Comparison of ENCODE assay signal across 8 cellular contexts in genomic region chr15:44819331-44819987, GRCh38.
DNase-seq lines count a peak whose midpoint lies in the region; ATAC-seq, FAIRE-seq and TF ChIP-seq lines count a peak whose summit lies in the region.
"Not testable (repeated sequence)": the region's sequence is repeated elsewhere in the genome, so short reads cannot be mapped to it uniquely, and the experiment has no call there.

No MANE protein-coding gene starts in this region.

- not testable (repeated sequence) for H3K9me3 Mint-ChIP-seq in astrocyte (ENCODE audit: unreplicated experiment)

- H3K4me3 ChIP-seq in MG63; astrocyte (ENCODE audit: insufficient read depth, low read depth, low read length); fibroblast of lung (replicated peaks in 1 of 4; ENCODE audit: control extremely low read depth in 1 of 4, insufficient read depth in 1 of 4, low read depth in 3 of 4, low read length in 4 of 4); left ventricle myocardium inferior; lower lobe of right lung; stomach: not testable (repeated sequence)

- H3K27ac ChIP-seq in astrocyte (ENCODE audit: low read depth, low read length); fibroblast of lung (ENCODE audit: insufficient read depth, low read length); lower lobe of right lung: not testable (repeated sequence)
- H3K27ac ChIP-seq in left ventricle myocardium inferior (replicated peaks) = peak overlapping the region; percentile 52
- H3K27ac ChIP-seq in stomach = peak overlapping the region in 4 of 5 donors; percentile 18 to 65 (median 37)

- not testable (repeated sequence) for TF ChIP-seq CTCF in astrocyte (IDR thresholded peaks at IDR 0.05; ENCODE audit: insufficient read depth, low read depth, low read length); fibroblast of lung (conservative IDR thresholded peaks at IDR 0.05 in 1 of 2, IDR thresholded peaks at IDR 0.05 in 1 of 2; ENCODE audit: low read depth in 1 of 2, low read length in 2 of 2); left ventricle myocardium inferior (IDR thresholded peaks at IDR 0.05; ENCODE audit: borderline replicate concordance); lower lobe of right lung (IDR thresholded peaks at IDR 0.05); stomach (IDR thresholded peaks at IDR 0.05)

- not testable (repeated sequence) for FAIRE-seq in astrocyte (lab: Jason Lieb, UNC)

- H4K20me1 ChIP-seq in astrocyte (ENCODE audit: insufficient read depth, low read length); fibroblast of lung (ENCODE audit: control insufficient read depth, extremely low read depth, insufficient read depth, low read length): not testable (repeated sequence)

- H3K79me2 ChIP-seq in astrocyte (ENCODE audit: insufficient read depth, low read length); fibroblast of lung (ENCODE audit: control insufficient read depth, insufficient read depth, low read length): not testable (repeated sequence)

- peak; percentile 79 to 80 for ATAC-seq in lower lobe of right lung

- not testable (repeated sequence) for H3K9ac ChIP-seq in astrocyte (ENCODE audit: low read length); fibroblast of lung (ENCODE audit: insufficient read depth, low read length)

- WGBS in stomach, 5 donors = 59 to 63% (median 61%) methylated on average over 6 to 9 of the region's 9 CpGs

- H3K36me3 ChIP-seq in MG63; astrocyte (ENCODE audit: insufficient read depth, low read length); fibroblast of lung (ENCODE audit: control insufficient read depth, insufficient read depth, low read length); left ventricle myocardium inferior; lower lobe of right lung; stomach: not testable (repeated sequence)

- H3K9me3 ChIP-seq in MG63; astrocyte (ENCODE audit: insufficient read depth, low read depth, low read length); fibroblast of lung (ENCODE audit: control insufficient read depth, insufficient read depth, low read depth, low read length); left ventricle myocardium inferior (replicated peaks); lower lobe of right lung; stomach: not testable (repeated sequence)

- not testable (repeated sequence) for H3K36me3 Mint-ChIP-seq in astrocyte (ENCODE audit: low read depth, unreplicated experiment)

- not testable (repeated sequence) for TF ChIP-seq EP300 in stomach (IDR thresholded peaks at IDR 0.05)

- not testable (repeated sequence) for H2AFZ ChIP-seq in astrocyte (ENCODE audit: low read depth, low read length); fibroblast of lung (ENCODE audit: low read length)

- not testable (repeated sequence) for H3K4me2 ChIP-seq in astrocyte (ENCODE audit: low read length); fibroblast of lung (ENCODE audit: extremely low read depth, insufficient read depth, low read length)

- TF ChIP-seq POLR2A in stomach (IDR thresholded peaks at IDR 0.05) = not testable (repeated sequence)

- not testable (repeated sequence) for H3K27ac Mint-ChIP-seq in astrocyte (ENCODE audit: unreplicated experiment)

- H3K4me1 ChIP-seq in astrocyte (ENCODE audit: insufficient read depth, low read length); fibroblast of lung (ENCODE audit: control insufficient read depth, extremely low read depth, insufficient read depth, low read length); lower lobe of right lung; stomach: not testable (repeated sequence)
- peaks cover 20% of the 10 kb centered on the region for H3K4me1 ChIP-seq in left ventricle myocardium inferior

- peak; percentile 67 for DNase-seq in DMS79 (lab: John Stamatoyannopoulos, UW)
- DNase-seq in MG63 = peak; percentile 18
- peak; percentile 72 for DNase-seq in NCI-H2171 treated with DMSO at 0.1 percent for 48 hours (lab: John Stamatoyannopoulos, UW)
- peak; percentile 4 for DNase-seq in astrocyte (ENCODE audit: low read depth)
- peak; percentile 11 for DNase-seq in fibroblast of lung (ENCODE audit: low read depth in 2 of 2)
- peak; percentile 60 for DNase-seq in left ventricle myocardium inferior
- DNase-seq in lower lobe of right lung = peak; percentile 59
- DNase-seq in stomach = peak; percentile 78

- H3K4me3 Mint-ChIP-seq in astrocyte (ENCODE audit: unreplicated experiment) = not testable (repeated sequence)

- intact Hi-C loops in left ventricle myocardium inferior (cut with micrococcal nuclease); lower lobe of right lung (cut with DNase I); stomach (cut with DNase I; ENCODE audit: low total_unique reads): not testable (repeated sequence)

- H3K27me3 ChIP-seq in MG63; astrocyte (ENCODE audit: insufficient read depth, low read length); fibroblast of lung (ENCODE audit: control insufficient read depth, insufficient read depth, low read length); left ventricle myocardium inferior (ENCODE audit: low read depth); lower lobe of right lung (ENCODE audit: low read depth); stomach: not testable (repeated sequence)

- not testable (repeated sequence) for H3K4me1 Mint-ChIP-seq in astrocyte (ENCODE audit: low read depth, unreplicated experiment)

- H3K27me3 Mint-ChIP-seq in astrocyte (ENCODE audit: low read depth, unreplicated experiment) = not testable (repeated sequence)

Comparison
In these comparisons a context has a peak if more than half of its experiments do, and no peak if none do; other contexts are left out.
1. DNase-seq: peak in every context shown above with its lines; median percentile 78 in stomach; 72 in NCI-H2171 treated with DMSO at 0.1 percent for 48 hours; 67 in DMS79; 60 in left ventricle myocardium inferior; 59 in lower lobe of right lung; 18 in MG63; 11 in fibroblast of lung; 4 in astrocyte.